In the genomic region with DNA sequence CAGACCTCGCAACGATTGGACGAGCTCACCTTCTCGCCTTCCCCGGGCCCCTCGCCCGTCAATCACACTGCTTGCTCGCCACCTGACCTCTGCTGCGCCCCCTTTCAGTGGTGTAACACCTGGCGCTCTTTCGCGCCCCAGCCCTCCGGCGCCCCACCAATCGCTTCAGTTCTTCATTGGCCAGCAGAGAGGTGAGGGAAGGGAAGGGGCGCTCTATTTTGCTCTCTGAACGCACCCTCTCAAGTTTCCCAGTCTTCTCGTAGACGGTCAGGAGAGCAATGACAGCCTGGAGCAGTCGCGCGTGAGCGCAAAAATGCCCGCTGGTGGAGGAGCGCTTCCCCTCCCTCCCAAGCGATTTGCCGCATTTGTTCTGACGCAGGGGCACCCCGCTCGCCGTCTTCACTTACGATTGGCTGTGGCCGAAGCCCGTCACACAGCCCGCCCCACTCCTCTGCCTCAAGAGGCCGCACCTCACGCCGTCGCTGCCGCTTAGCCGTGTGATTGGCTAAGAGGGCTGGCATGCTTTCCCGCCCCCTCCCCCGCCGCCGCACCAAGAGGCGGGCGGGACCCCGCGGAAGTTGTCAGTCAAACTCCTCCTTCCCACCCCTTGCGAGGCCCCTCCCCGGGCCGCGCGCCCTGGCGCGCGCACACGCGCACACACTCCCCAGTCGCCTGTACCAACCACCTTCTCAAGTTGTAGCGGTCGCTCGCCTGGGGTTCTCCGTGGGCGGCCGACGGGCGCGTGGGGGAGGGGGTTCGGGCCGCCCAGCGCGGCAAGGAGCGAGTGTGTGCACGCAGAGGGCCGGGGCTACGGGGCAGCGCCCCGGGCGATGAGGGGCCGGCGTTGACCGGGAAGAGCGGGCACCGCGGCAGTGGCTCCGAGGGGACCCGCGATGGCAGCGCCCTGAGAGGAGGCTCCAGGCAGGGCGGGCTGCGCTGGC, we compare ENCODE assay signal across 1 cellular context.
TF ChIP-seq lines count a peak whose summit lies in the region.

A gene (plus strand): TSS at position 667 of the 941 bp plus-strand sequence. CDS start 701 bp downstream, outside the sequence.

TF ChIP-seq in K562, 482 proteins besides CTCF, POLR2A, EP300 and RAD21 (continued from another document and continues in another):
- TF ChIP-seq, protein P1, sequence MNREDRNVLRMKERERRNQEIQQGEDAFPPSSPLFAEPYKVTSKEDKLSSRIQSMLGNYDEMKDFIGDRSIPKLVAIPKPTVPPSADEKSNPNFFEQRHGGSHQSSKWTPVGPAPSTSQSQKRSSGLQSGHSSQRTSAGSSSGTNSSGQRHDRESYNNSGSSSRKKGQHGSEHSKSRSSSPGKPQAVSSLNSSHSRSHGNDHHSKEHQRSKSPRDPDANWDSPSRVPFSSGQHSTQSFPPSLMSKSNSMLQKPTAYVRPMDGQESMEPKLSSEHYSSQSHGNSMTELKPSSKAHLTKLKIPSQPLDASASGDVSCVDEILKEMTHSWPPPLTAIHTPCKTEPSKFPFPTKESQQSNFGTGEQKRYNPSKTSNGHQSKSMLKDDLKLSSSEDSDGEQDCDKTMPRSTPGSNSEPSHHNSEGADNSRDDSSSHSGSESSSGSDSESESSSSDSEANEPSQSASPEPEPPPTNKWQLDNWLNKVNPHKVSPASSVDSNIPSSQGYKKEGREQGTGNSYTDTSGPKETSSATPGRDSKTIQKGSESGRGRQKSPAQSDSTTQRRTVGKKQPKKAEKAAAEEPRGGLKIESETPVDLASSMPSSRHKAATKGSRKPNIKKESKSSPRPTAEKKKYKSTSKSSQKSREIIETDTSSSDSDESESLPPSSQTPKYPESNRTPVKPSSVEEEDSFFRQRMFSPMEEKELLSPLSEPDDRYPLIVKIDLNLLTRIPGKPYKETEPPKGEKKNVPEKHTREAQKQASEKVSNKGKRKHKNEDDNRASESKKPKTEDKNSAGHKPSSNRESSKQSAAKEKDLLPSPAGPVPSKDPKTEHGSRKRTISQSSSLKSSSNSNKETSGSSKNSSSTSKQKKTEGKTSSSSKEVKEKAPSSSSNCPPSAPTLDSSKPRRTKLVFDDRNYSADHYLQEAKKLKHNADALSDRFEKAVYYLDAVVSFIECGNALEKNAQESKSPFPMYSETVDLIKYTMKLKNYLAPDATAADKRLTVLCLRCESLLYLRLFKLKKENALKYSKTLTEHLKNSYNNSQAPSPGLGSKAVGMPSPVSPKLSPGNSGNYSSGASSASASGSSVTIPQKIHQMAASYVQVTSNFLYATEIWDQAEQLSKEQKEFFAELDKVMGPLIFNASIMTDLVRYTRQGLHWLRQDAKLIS (CRISPR knock-in tag; IDR thresholded peaks at IDR 0.05) = peak; percentile 70; the same call in 1 of the 2 replicates
- TF ChIP-seq NR2C2 (CRISPR knock-in tag; IDR thresholded peaks at IDR 0.05) (peak; percentile 50; the same call in 1 of the 2 replicates), NR2C2 (tag; IDR thresholded peaks at IDR 0.05) (peak; percentile 81), RBM22 (IDR thresholded peaks at IDR 0.05; ENCODE audit: low read depth, low read length, poor library complexity, severe bottlenecking) (peak; percentile 60), NUFIP1 (IDR thresholded peaks at IDR 0.05; ENCODE audit: partially characterized antibody) (no peak), ZNF586 (CRISPR knock-in tag; conservative IDR thresholded peaks at IDR 0.05) (no peak), STAT5A (IDR thresholded peaks at IDR 0.05; ENCODE audit: borderline replicate concordance, low read length) (no peak), GTF2E2 (tag; IDR thresholded peaks at IDR 0.05) (no peak), KDM1A (IDR thresholded peaks at IDR 0.05) (peak in 1 of 2 experiments; percentile 73; a peak in 2 of 4 replicates), HDAC8 (tag; IDR thresholded peaks at IDR 0.05) (peak; percentile 49; the same call in 1 of the 2 replicates), MAFF (IDR thresholded peaks at IDR 0.05; ENCODE audit: low read length) (no peak), ZNF551 (CRISPR knock-in tag; IDR thresholded peaks at IDR 0.05) (no peak), BRD9 (IDR thresholded peaks at IDR 0.05; ENCODE audit: low read depth, partially characterized antibody) (peak; percentile 65), SMAD2 (IDR thresholded peaks at IDR 0.05; ENCODE audit: low read depth, low read length) (no peak), CHD4 (IDR thresholded peaks at IDR 0.05; ENCODE audit: insufficient read depth, insufficient replicate concordance, low read depth, low read length, poor library complexity, severe bottlenecking) (no peak), TEAD4 (IDR thresholded peaks at IDR 0.05; ENCODE audit: low read length) (peak; percentile 14; the same call in 1 of the 2 replicates), TEAD4 (CRISPR knock-in tag; IDR thresholded peaks at IDR 0.05; ENCODE audit: borderline replicate concordance) (no peak), ZNF699 (CRISPR knock-in tag; IDR thresholded peaks at IDR 0.05; ENCODE audit: insufficient replicate concordance) (no peak), TEAD2 (tag; IDR thresholded peaks at IDR 0.05) (no peak; the same call in 1 of the 2 replicates), NCOA4 (IDR thresholded peaks at IDR 0.05; ENCODE audit: partially characterized antibody) (no peak), PTBP1 (IDR thresholded peaks at IDR 0.05; ENCODE audit: low read depth, low read length) (no peak), MEF2D (tag; conservative IDR thresholded peaks at IDR 0.05; ENCODE audit: low read depth) (peak; percentile 74; the same call in 1 of the 2 replicates), RBM14 (IDR thresholded peaks at IDR 0.05; ENCODE audit: borderline replicate concordance, insufficient read depth, low read depth, low read length) (no peak)
- TF ChIP-seq, protein P2, sequence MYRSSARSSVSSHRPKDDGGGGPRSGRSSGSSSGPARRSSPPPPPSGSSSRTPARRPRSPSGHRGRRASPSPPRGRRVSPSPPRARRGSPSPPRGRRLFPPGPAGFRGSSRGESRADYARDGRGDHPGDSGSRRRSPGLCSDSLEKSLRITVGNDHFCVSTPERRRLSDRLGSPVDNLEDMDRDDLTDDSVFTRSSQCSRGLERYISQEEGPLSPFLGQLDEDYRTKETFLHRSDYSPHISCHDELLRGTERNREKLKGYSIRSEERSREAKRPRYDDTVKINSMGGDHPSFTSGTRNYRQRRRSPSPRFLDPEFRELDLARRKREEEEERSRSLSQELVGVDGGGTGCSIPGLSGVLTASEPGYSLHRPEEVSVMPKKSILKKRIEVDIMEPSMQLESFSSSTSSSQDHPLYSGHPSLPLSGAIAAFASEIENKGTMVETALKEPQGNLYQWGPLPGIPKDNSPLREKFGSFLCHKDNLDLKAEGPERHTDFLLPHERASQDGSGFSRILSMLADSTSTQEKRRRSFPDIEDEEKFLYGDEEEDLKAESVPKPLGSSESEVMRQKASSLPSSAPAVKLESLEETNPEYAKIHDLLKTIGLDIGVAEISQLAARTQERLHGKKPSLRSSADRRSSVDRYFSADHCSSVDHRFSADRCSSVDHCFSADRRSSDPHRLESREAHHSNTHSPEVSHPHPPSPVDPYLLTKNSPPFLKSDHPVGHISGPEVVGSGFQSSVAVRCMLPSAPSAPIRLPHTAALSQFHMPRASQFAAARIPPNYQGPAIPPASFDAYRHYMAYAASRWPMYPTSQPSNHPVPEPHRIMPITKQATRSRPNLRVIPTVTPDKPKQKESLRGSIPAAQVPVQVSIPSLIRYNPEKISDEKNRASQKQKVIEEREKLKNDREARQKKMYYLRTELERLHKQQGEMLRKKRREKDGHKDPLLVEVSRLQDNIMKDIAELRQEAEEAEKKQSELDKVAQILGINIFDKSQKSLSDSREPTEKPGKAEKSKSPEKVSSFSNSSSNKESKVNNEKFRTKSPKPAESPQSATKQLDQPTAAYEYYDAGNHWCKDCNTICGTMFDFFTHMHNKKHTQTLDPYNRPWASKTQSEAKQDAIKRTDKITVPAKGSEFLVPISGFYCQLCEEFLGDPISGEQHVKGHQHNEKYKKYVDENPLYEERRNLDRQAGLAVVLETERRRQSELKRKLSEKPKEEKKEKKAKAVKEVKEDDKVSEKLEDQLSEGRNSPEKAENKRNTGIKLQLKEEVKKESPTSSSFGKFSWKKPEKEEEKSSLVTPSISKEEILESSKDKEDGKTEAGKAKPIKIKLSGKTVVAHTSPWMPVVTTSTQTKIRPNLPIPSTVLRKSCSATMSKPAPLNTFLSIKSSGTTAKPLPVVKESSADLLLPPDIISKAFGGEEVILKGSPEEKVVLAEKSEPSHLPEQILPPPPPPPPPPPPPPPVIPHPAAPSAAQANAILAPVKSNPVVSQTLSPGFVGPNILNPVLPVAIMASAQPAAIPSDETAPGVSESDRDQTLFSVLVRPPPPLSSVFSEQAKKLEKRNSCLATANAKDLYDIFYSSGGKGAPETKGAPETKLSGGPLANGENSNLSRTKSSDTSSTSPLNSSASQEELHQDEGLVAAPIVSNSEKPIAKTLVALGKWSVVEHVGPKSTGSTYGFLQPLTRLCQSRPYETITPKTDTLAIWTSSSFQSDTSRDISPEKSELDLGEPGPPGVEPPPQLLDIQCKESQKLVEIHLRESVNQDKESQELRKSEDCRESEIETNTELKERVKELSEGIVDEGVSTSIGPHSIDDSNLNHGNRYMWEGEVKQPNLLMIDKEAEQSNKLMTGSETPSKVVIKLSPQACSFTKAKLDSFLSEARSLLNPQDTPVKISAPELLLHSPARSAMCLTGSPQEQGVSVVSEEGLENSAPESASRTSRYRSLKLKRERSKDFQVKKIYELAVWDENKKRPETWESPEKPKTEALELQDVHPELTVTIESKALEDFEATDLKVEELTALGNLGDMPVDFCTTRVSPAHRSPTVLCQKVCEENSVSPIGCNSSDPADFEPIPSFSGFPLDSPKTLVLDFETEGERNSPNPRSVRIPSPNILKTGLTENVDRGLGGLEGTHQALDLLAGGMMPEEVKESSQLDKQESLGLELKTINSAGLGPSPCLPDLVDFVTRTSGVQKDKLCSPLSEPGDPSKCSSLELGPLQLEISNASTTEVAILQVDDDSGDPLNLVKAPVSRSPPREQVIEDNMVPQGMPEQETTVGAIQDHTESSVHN (IDR thresholded peaks at IDR 0.05; ENCODE audit: borderline replicate concordance in 1 of 2, low read depth in 1 of 2) = no peak; a peak in 1 of 4 replicates
- TF ChIP-seq, protein P3, sequence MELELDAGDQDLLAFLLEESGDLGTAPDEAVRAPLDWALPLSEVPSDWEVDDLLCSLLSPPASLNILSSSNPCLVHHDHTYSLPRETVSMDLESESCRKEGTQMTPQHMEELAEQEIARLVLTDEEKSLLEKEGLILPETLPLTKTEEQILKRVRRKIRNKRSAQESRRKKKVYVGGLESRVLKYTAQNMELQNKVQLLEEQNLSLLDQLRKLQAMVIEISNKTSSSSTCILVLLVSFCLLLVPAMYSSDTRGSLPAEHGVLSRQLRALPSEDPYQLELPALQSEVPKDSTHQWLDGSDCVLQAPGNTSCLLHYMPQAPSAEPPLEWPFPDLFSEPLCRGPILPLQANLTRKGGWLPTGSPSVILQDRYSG (tag; conservative IDR thresholded peaks at IDR 0.05; ENCODE audit: low read depth) = no peak
- TF ChIP-seq, protein P4, sequence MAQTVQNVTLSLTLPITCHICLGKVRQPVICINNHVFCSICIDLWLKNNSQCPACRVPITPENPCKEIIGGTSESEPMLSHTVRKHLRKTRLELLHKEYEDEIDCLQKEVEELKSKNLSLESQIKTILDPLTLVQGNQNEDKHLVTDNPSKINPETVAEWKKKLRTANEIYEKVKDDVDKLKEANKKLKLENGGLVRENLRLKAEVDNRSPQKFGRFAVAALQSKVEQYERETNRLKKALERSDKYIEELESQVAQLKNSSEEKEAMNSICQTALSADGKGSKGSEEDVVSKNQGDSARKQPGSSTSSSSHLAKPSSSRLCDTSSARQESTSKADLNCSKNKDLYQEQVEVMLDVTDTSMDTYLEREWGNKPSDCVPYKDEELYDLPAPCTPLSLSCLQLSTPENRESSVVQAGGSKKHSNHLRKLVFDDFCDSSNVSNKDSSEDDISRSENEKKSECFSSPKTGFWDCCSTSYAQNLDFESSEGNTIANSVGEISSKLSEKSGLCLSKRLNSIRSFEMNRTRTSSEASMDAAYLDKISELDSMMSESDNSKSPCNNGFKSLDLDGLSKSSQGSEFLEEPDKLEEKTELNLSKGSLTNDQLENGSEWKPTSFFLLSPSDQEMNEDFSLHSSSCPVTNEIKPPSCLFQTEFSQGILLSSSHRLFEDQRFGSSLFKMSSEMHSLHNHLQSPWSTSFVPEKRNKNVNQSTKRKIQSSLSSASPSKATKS (CRISPR knock-in tag; IDR thresholded peaks at IDR 0.05) = no peak
- TF ChIP-seq, protein P5, sequence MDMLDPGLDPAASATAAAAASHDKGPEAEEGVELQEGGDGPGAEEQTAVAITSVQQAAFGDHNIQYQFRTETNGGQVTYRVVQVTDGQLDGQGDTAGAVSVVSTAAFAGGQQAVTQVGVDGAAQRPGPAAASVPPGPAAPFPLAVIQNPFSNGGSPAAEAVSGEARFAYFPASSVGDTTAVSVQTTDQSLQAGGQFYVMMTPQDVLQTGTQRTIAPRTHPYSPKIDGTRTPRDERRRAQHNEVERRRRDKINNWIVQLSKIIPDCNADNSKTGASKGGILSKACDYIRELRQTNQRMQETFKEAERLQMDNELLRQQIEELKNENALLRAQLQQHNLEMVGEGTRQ (CRISPR knock-in tag; IDR thresholded peaks at IDR 0.05) = no peak; the same call in 1 of the 2 replicates
- TF ChIP-seq, protein P6, sequence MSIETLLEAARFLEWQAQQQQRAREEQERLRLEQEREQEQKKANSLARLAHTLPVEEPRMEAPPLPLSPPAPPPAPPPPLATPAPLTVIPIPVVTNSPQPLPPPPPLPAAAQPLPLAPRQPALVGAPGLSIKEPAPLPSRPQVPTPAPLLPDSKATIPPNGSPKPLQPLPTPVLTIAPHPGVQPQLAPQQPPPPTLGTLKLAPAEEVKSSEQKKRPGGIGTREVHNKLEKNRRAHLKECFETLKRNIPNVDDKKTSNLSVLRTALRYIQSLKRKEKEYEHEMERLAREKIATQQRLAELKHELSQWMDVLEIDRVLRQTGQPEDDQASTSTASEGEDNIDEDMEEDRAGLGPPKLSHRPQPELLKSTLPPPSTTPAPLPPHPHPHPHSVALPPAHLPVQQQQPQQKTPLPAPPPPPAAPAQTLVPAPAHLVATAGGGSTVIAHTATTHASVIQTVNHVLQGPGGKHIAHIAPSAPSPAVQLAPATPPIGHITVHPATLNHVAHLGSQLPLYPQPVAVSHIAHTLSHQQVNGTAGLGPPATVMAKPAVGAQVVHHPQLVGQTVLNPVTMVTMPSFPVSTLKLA (conservative IDR thresholded peaks at IDR 0.05) = peak; percentile 91 to 93
- TF ChIP-seq, protein P7, sequence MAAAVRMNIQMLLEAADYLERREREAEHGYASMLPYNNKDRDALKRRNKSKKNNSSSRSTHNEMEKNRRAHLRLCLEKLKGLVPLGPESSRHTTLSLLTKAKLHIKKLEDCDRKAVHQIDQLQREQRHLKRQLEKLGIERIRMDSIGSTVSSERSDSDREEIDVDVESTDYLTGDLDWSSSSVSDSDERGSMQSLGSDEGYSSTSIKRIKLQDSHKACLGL (CRISPR knock-in tag; IDR thresholded peaks at IDR 0.05; ENCODE audit: borderline replicate concordance, poor library complexity, severe bottlenecking) = no peak
- TF ChIP-seq, protein P8, sequence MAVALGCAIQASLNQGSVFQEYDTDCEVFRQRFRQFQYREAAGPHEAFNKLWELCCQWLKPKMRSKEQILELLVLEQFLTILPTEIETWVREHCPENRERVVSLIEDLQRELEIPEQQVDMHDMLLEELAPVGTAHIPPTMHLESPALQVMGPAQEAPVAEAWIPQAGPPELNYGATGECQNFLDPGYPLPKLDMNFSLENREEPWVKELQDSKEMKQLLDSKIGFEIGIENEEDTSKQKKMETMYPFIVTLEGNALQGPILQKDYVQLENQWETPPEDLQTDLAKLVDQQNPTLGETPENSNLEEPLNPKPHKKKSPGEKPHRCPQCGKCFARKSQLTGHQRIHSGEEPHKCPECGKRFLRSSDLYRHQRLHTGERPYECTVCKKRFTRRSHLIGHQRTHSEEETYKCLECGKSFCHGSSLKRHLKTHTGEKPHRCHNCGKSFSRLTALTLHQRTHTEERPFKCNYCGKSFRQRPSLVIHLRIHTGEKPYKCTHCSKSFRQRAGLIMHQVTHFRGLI (CRISPR knock-in tag; IDR thresholded peaks at IDR 0.05) = no peak
